10 cellular contexts compared by ENCODE assay signal in genomic region chr11:8722156-8722555, GRCh38. TPM values are rescaled to one million over a fixed set of nuclear protein-coding genes. Genes with fewer than 3 reads are reported as not detected.
DNase-seq lines count a peak whose midpoint lies in the region; ATAC-seq, FAIRE-seq and TF ChIP-seq lines count a peak whose summit lies in the region.
"Had no signal": no experiment of that assay in that cellular context is flagged by ENCODE, and none has a peak within 500 bp of the region (broad histone marks: within the 10 kb centered on the region; RNA-seq: fewer than 3 reads in every experiment).

No MANE protein-coding gene starts in this region.

- TF ChIP-seq CTCF in HCT116 (IDR thresholded peaks at IDR 0.05 in 2 of 3, conservative IDR thresholded peaks at IDR 0.05 in 1 of 3; ENCODE audit: borderline replicate concordance in 1 of 3, insufficient read depth in 1 of 3, low read depth in 2 of 3, low read length in 2 of 3) (no peak), body of pancreas (IDR thresholded peaks at IDR 0.05) (no peak), lower lobe of right lung (IDR thresholded peaks at IDR 0.05) (no peak)
- TF ChIP-seq CTCF in CD8-positive, alpha-beta T cell (IDR thresholded peaks at IDR 0.05) = no peak

- ATAC-seq in HCT116 = no peak
- no peak for ATAC-seq in body of pancreas
- ATAC-seq in lower lobe of right lung = no peak
- ATAC-seq in CD8-positive, alpha-beta T cell = no peak

- TF ChIP-seq POLR2A in HCT116 (IDR thresholded peaks at IDR 0.05; ENCODE audit: borderline replicate concordance, extremely low read depth, insufficient read depth, insufficient read length) (no peak), body of pancreas (IDR thresholded peaks at IDR 0.05) (no peak), H54 (IDR thresholded peaks at IDR 0.05; ENCODE audit: low read depth, low read length) (no peak)

- no peaks in the 10 kb centered on the region for H4K20me1 ChIP-seq in HCT116 (ENCODE audit: insufficient read depth)

- H3K9me3 ChIP-seq in HCT116 (ENCODE audit: control insufficient read depth in 1 of 2, insufficient read depth in 1 of 2, low read depth in 1 of 2, low read length in 2 of 2) = no peaks in the 10 kb centered on the region
- no peaks in the 10 kb centered on the region for H3K9me3 ChIP-seq in body of pancreas
- H3K9me3 ChIP-seq in lower lobe of right lung = no peaks in the 10 kb centered on the region
- no peaks in the 10 kb centered on the region for H3K9me3 ChIP-seq in subcutaneous abdominal adipose tissue (ENCODE audit: control insufficient read depth in 5 of 5, low read length in 5 of 5)
- H3K9me3 ChIP-seq in CD8-positive, alpha-beta T cell (ENCODE audit: low read length) = no peaks in the 10 kb centered on the region

- H3K4me2 ChIP-seq in HCT116 (ENCODE audit: low read length) = peak overlapping the region; percentile 80; the same call in 1 of the 2 replicates

- H2AFZ ChIP-seq in HCT116 (ENCODE audit: low read depth, low read length, poor library complexity, severe bottlenecking) = no peak overlapping the region

- POLR2A ChIA-PET in HCT116 (lab: Charles Lee) = interaction anchor here (1.2 kb wide), 1 partner anchor 34 kb away, joined by 3 read pairs; no protein-coding TSS in a partner anchor
- POLR2A ChIA-PET in CD8-positive, alpha-beta T cell (lab: Charles Lee) = no interaction called here

- H3K4me1 Mint-ChIP-seq in CD8-positive, alpha-beta T cell (ENCODE audit: low read depth) = peaks cover 2% of the 10 kb centered on the region

- intact Hi-C loops in HCT116 (cut with micrococcal nuclease) = no loop called here
- intact Hi-C loops in body of pancreas (cut with DNase I) = no loop called here
- intact Hi-C loops in lower lobe of right lung (cut with DNase I) = no loop called here
- intact Hi-C loops in CD8-positive, alpha-beta T cell (cut with DNase I, micrococcal nuclease) = no loop called here

- H3K9me3 Mint-ChIP-seq in CD8-positive, alpha-beta T cell = no peaks in the 10 kb centered on the region

- DNase-seq in HCT116 (ENCODE audit: low read depth, low spot score) = no peak
- no peak for DNase-seq in body of pancreas
- no peak for DNase-seq in lower lobe of right lung
- DNase-seq in H54 (ENCODE audit: insufficient read length, low spot score) = no peak
- DNase-seq in CD8-positive, alpha-beta T cell = no peak
- no peak for DNase-seq in NCI-H146 treated with DMSO at 0.1 percent for 48 hours (lab: John Stamatoyannopoulos, UW; ENCODE audit: unreplicated experiment)
- DNase-seq in OCI-M2 (lab: John Stamatoyannopoulos, UW; ENCODE audit: unreplicated experiment) = no peak
- DNase-seq: central memory CD4-positive, alpha-beta T cell; DMS79 treated with DMSO at 0.1 percent for 48 hours had no signal

- H3K27ac ChIP-seq in HCT116 (ENCODE audit: low read depth, low read length) (peak overlapping the region; percentile 25; the same call in 1 of the 2 replicates), body of pancreas (peak overlapping the region in 3 of 4 donors; percentile 11 to 89 (median 53)), lower lobe of right lung (peak overlapping the region; percentile 81), subcutaneous abdominal adipose tissue (ENCODE audit: low read depth, low read length) (peak overlapping the region; percentile 38)
- no peak overlapping the region for H3K27ac ChIP-seq in CD8-positive, alpha-beta T cell (ENCODE audit: low read depth, low read length)

- H3K36me3 Mint-ChIP-seq in CD8-positive, alpha-beta T cell = no peaks in the 10 kb centered on the region

- H3K4me3 ChIP-seq in HCT116 (replicated peaks in 1 of 2; ENCODE audit: low read depth in 1 of 2, low read length in 2 of 2) (no peak overlapping the region), body of pancreas (no peak overlapping the region), lower lobe of right lung (no peak overlapping the region), subcutaneous abdominal adipose tissue (ENCODE audit: low read depth in 1 of 5, low read length in 5 of 5) (no peak overlapping the region)
- H3K4me3 ChIP-seq in CD8-positive, alpha-beta T cell (ENCODE audit: low read depth, low read length) = no peak overlapping the region

- H3K27me3 Mint-ChIP-seq in CD8-positive, alpha-beta T cell (ENCODE audit: low read depth) = peaks cover 6% of the 10 kb centered on the region

- H3K9me2 ChIP-seq in HCT116 (ENCODE audit: insufficient read depth) = no peaks in the 10 kb centered on the region

- no peak for TF ChIP-seq RAD21 in HCT116 (IDR thresholded peaks at IDR 0.05; ENCODE audit: low read depth)

- H3K9ac ChIP-seq in HCT116 (ENCODE audit: low read length) (0 out of 2 replicates have a peak overlapping the region, but pooled peaks have one; percentile 43), subcutaneous abdominal adipose tissue (ENCODE audit: low read length in 5 of 5) (peak overlapping the region in 1 of 5 donors; percentile 18)

- H3K4me1 ChIP-seq in HCT116 (ENCODE audit: control insufficient read depth in 1 of 2, insufficient read depth in 2 of 2, low read length in 2 of 2) (peaks cover 49 to 58% of the 10 kb centered on the region in 2 experiments), body of pancreas (peaks cover 53% of the 10 kb centered on the region), lower lobe of right lung (peaks cover 61% of the 10 kb centered on the region), subcutaneous abdominal adipose tissue (ENCODE audit: control insufficient read depth in 5 of 5, insufficient read depth in 5 of 5, low read length in 5 of 5) (peaks cover 26 to 67% (median 47%) of the 10 kb centered on the region in 5 donors)
- no peaks in the 10 kb centered on the region for H3K4me1 ChIP-seq in CD8-positive, alpha-beta T cell (ENCODE audit: insufficient read depth, low read length)

- no peak overlapping the region for H3K27ac Mint-ChIP-seq in CD8-positive, alpha-beta T cell

- no peaks in the 10 kb centered on the region for H3K79me2 ChIP-seq in HCT116 (ENCODE audit: insufficient read depth, low read length)

- H3K27me3 ChIP-seq in HCT116 (ENCODE audit: insufficient read depth, low read length) = no peaks in the 10 kb centered on the region
- H3K27me3 ChIP-seq in body of pancreas = no peaks in the 10 kb centered on the region
- no peaks in the 10 kb centered on the region for H3K27me3 ChIP-seq in lower lobe of right lung (ENCODE audit: low read depth)
- H3K27me3 ChIP-seq in subcutaneous abdominal adipose tissue (ENCODE audit: control insufficient read depth in 5 of 5, insufficient read depth in 4 of 5, low read length in 5 of 5) = no peaks in the 10 kb centered on the region
- no peaks in the 10 kb centered on the region for H3K27me3 ChIP-seq in CD8-positive, alpha-beta T cell (ENCODE audit: insufficient read depth, low read length)

- BruUV-seq in HCT116 (replicated peaks; lab: Mats Ljungman, UMichigan) = no TSS peak

- no peaks in the 10 kb centered on the region for H3K36me3 ChIP-seq in HCT116 (ENCODE audit: control insufficient read depth in 1 of 2, insufficient read depth in 2 of 2, low read length in 2 of 2)
- no peaks in the 10 kb centered on the region for H3K36me3 ChIP-seq in body of pancreas (replicated peaks in 1 of 2; ENCODE audit: insufficient read depth in 1 of 2, low read depth in 2 of 2)
- peaks cover 20% of the 10 kb centered on the region for H3K36me3 ChIP-seq in lower lobe of right lung
- peaks cover 0 to 13% (median 4%) of the 10 kb centered on the region in 5 donors for H3K36me3 ChIP-seq in subcutaneous abdominal adipose tissue (ENCODE audit: control insufficient read depth in 5 of 5, insufficient read depth in 5 of 5, low read length in 5 of 5)
- no peaks in the 10 kb centered on the region for H3K36me3 ChIP-seq in CD8-positive, alpha-beta T cell (ENCODE audit: insufficient read depth, low read length)

- no peak overlapping the region for H3K4me3 Mint-ChIP-seq in CD8-positive, alpha-beta T cell

- no peak for FAIRE-seq in H54 (lab: Jason Lieb, UNC)

- RAD21 ChIA-PET in HCT116 (lab: Charles Lee; ENCODE audit: low non-redundant PET in 1 of 2, low total read pairs in 2 of 2, uncharacterized antibody in 2 of 2, unreplicated experiment in 2 of 2) = no interaction called here

- 74 to 82% methylated on average over 4 to 5 of the region's 5 CpGs for WGBS in body of pancreas, 2 donors

- CTCF ChIA-PET in HCT116 (lab: Charles Lee) = no interaction called here
- CTCF ChIA-PET in CD8-positive, alpha-beta T cell (lab: Charles Lee) = no interaction called here

TF ChIP-seq in HCT116, 20 proteins besides CTCF, POLR2A, EP300 and RAD21 (continues in another document):
- TF ChIP-seq REST (IDR thresholded peaks at IDR 0.05; ENCODE audit: low read depth) (no peak), SIN3A (IDR thresholded peaks at IDR 0.05; ENCODE audit: low read depth) (no peak), ZFX (IDR thresholded peaks at IDR 0.05) (no peak), ZNF274 (IDR thresholded peaks at IDR 0.05; ENCODE audit: low read depth, low read length) (no peak)

RNA-seq across cellular contexts. Expression of gene RPL27A, which starts 39.6 kb away (rescaled TPM):
- total RNA-seq in HCT116 (2021; ENCODE audit: unreplicated experiment) (1,055 TPM), body of pancreas (1,000 to 10,000 TPM in 1 of 2 donors, 100 to 1,000 TPM in 1; 320 to 1,209 TPM), lower lobe of right lung (920 TPM)
- polyA plus RNA-seq in HCT116 (2012) = 3,070 and 3,597 TPM in 2 replicates
- total RNA-seq in CD8-positive, alpha-beta T cell = 1,000 to 10,000 TPM; 1,595 to 1,676 TPM

RNA-seq across cellular contexts. Expression of gene TRIM66, which starts 39.7 kb away (rescaled TPM):
- total RNA-seq in HCT116 (2021; ENCODE audit: unreplicated experiment) = 24.8 TPM
- 7.9 and 9.3 TPM in 2 replicates for polyA plus RNA-seq in HCT116 (2012)
- total RNA-seq in body of pancreas = 10 to 100 TPM; 11.2 to 37.2 TPM
- 11.0 TPM for total RNA-seq in lower lobe of right lung
- 1 to 10 TPM; 8.6 to 9.1 TPM for total RNA-seq in CD8-positive, alpha-beta T cell
